8 cellular contexts compared by ENCODE assay signal in genomic region chr17:66508896-66509843, GRCh38.
DNase-seq lines count a peak whose midpoint lies in the region; ATAC-seq, FAIRE-seq and TF ChIP-seq lines count a peak whose summit lies in the region.

No MANE protein-coding gene starts in this region.

- no peaks in the 10 kb centered on the region for H3K27me3 ChIP-seq in hepatocyte

- peak; percentile 74 for FAIRE-seq in HTR-8/SVneo (lab: Jason Lieb, UNC)

- H2AFZ ChIP-seq in hepatocyte = no peak overlapping the region

- H3K36me3 ChIP-seq in hepatocyte (replicated peaks; ENCODE audit: insufficient read depth, low read depth) = no peaks in the 10 kb centered on the region

- TF ChIP-seq CTCF in 22Rv1 (IDR thresholded peaks at IDR 0.05) = no peak
- no peak for TF ChIP-seq CTCF in hepatocyte (IDR thresholded peaks at IDR 0.05; ENCODE audit: poor library complexity)

- ATAC-seq in GM21423 (IDR thresholded peaks at IDR 0.05; ENCODE audit: unreplicated experiment) = no peak

- no peak overlapping the region for H3K4me2 ChIP-seq in hepatocyte

- no peaks in the 10 kb centered on the region for H3K9me3 ChIP-seq in hepatocyte (ENCODE audit: low read depth)

- no peaks in the 10 kb centered on the region for H3K4me1 ChIP-seq in hepatocyte (ENCODE audit: insufficient read depth)

- H3K4me3 ChIP-seq in hepatocyte = no peak overlapping the region

- no peaks in the 10 kb centered on the region for H3K9me2 ChIP-seq in hepatocyte (replicated peaks; ENCODE audit: insufficient read depth)

- DNase-seq in HTR-8/SVneo (ENCODE audit: insufficient read length, low spot score) = peak; percentile 37
- DNase-seq in activated T-cell treated with anti-CD3 and anti-CD28 coated beads for 48 hours (ENCODE audit: low read depth) = peak; percentile 48
- DNase-seq in hepatocyte (ENCODE audit: low spot score) = peak; percentile 40
- DNase-seq in stimulated activated CD8-positive, alpha-beta memory T cell treated with anti-CD3 and anti-CD28 coated beads, Interleukin-4, amount 100 ng/mL, for 48 hours = peak; percentile 67
- DNase-seq in OCI-M2 (lab: John Stamatoyannopoulos, UW; ENCODE audit: unreplicated experiment) = no peak
- no peak for DNase-seq in NCI-H510A (lab: John Stamatoyannopoulos, UW)

- H3K79me2 ChIP-seq in hepatocyte = no peaks in the 10 kb centered on the region

- H3K27ac ChIP-seq in 22Rv1 (peak overlapping the region; percentile 65), hepatocyte (peak overlapping the region; percentile 57)

- no peaks in the 10 kb centered on the region for H4K20me1 ChIP-seq in hepatocyte (ENCODE audit: insufficient read depth, poor library complexity, severe bottlenecking)

- WGBS in hepatocyte (ENCODE audit: low lambda C conversion rate, missing lambda C conversion rate) = 65% methylated on average over 8 of the region's 8 CpGs

Comparison
In these comparisons a context has a peak if more than half of its experiments do, and no peak if none do; other contexts are left out.
1. DNase-seq: peak in HTR-8/SVneo (single experiment), activated T-cell treated with anti-CD3 and anti-CD28 coated beads for 48 hours (single experiment), hepatocyte (single experiment) and stimulated activated CD8-positive, alpha-beta memory T cell treated with anti-CD3 and anti-CD28 coated beads, Interleukin-4, amount 100 ng/mL, for 48 hours (single experiment); none in OCI-M2 (single experiment) and NCI-H510A (single experiment).